Comparison of ENCODE assay signal across 31 cellular contexts in genomic region chr3:165202995-165203394, GRCh38. TPM values are rescaled to one million over a fixed set of nuclear protein-coding genes. Genes with fewer than 3 reads are reported as not detected.
"Had no signal": no experiment of that assay in that cellular context is flagged by ENCODE, and none has a peak within 500 bp of the region (broad histone marks: within the 10 kb centered on the region; RNA-seq: fewer than 3 reads in every experiment).

No MANE protein-coding gene starts in this region.

- H3K4me3 Mint-ChIP-seq: effector memory CD8-positive, alpha-beta T cell; endodermal cell; mesothelial cell of epicardium; naive B cell had no signal

- H3K27me3 Mint-ChIP-seq: effector memory CD8-positive, alpha-beta T cell had no signal

- H3K36me3 ChIP-seq: esophagus squamous epithelium, gastrocnemius medialis, heart right ventricle, left lung, lower lobe of right lung had no signal

- ATAC-seq: effector memory CD8-positive, alpha-beta T cell; esophagus mucosa; gastrocnemius medialis; heart right ventricle; left cardiac atrium; left lung; left ventricle myocardium superior; lower lobe of right lung; mucosa of descending colon had no signal

- H3K36me3 Mint-ChIP-seq: mesothelial cell of epicardium, naive B cell had no signal

- H3K27ac Mint-ChIP-seq: effector memory CD8-positive, alpha-beta T cell; endodermal cell; mesothelial cell of epicardium; naive B cell had no signal

- H3K4me1 ChIP-seq: heart right ventricle, left lung, lower lobe of right lung had no signal

- H3K9me3 ChIP-seq: esophagus squamous epithelium, gastrocnemius medialis, heart right ventricle, left lung, lower lobe of right lung, mucosa of descending colon had no signal

- DNase-seq: dermis blood vessel endothelial cell; dorsolateral prefrontal cortex; effector CD8-positive, alpha-beta T cell; effector memory CD8-positive, alpha-beta T cell; endodermal cell; erythroblast; esophagus squamous epithelium; foreskin fibroblast; foreskin melanocyte; gastrocnemius medialis; glutamatergic neuron; head of caudate nucleus; heart right ventricle; hippocampal formation; left cardiac atrium; left lung; left ventricle myocardium superior; lower lobe of right lung; mesenchymal stem cell; mucosa of descending colon; naive B cell had no signal

- H3K9me3 Mint-ChIP-seq: endodermal cell, mesothelial cell of epicardium, naive B cell had no signal

- H3K27ac ChIP-seq: coronary artery, dorsolateral prefrontal cortex, epithelial cell of prostate, esophagus squamous epithelium, gastrocnemius medialis, heart right ventricle, left lung, lower lobe of right lung had no signal

- H3K4me3 ChIP-seq: coronary artery, dorsolateral prefrontal cortex, esophagus squamous epithelium, gastrocnemius medialis, heart right ventricle, left lung, lower lobe of right lung, mucosa of descending colon had no signal

RNA-seq across cellular contexts. Expression of gene SLITRK3, which starts 6.8 kb away (rescaled TPM):
- total RNA-seq: dermis blood vessel endothelial cell, gastrocnemius medialis, glomerular endothelial cell, heart right ventricle, kidney epithelial cell, left ventricle myocardium superior, lung microvascular endothelial cell, mesenteric fat pad, myocyte had no signal
- polyA plus RNA-seq: heart right ventricle, keratinocyte had no signal
